ENCODE assay signal across 10 cellular contexts in genomic region chr3:62833538-62833937, GRCh38. TPM values are rescaled to one million over a fixed set of nuclear protein-coding genes. Genes with fewer than 3 reads are reported as not detected.
DNase-seq lines count a peak whose midpoint lies in the region; FAIRE-seq and TF ChIP-seq lines count a peak whose summit lies in the region.
"Had no signal": no experiment of that assay in that cellular context is flagged by ENCODE, and none has a peak within 500 bp of the region (broad histone marks: within the 10 kb centered on the region; RNA-seq: fewer than 3 reads in every experiment).

No MANE protein-coding gene starts in this region.

- no peak overlapping the region for H2BK20ac ChIP-seq in H9 (ENCODE audit: low read depth, low read length, poor library complexity, severe bottlenecking)

- TF ChIP-seq CTCF in Caco-2 (IDR thresholded peaks at IDR 0.05; ENCODE audit: insufficient read depth in 1 of 2, low read depth in 1 of 2, low read length in 1 of 2, severe bottlenecking in 1 of 2, unreplicated experiment in 1 of 2) (peak; percentile 24 to 45), H9 (conservative IDR thresholded peaks at IDR 0.05) (peak; percentile 81), keratinocyte (optimal IDR thresholded peaks at IDR 0.05 in 1 of 3, IDR thresholded peaks at IDR 0.05 in 1 of 3, conservative IDR thresholded peaks at IDR 0.05 in 1 of 3; ENCODE audit: extremely low read depth in 1 of 3, insufficient read depth in 2 of 3, low read length in 3 of 3) (peak; percentile 26 to 61 (median 50)), suprapubic skin (IDR thresholded peaks at IDR 0.05) (no peak)

- no peaks in the 10 kb centered on the region for H3K27me3 ChIP-seq in Caco-2 (replicated peaks; ENCODE audit: control insufficient read depth, insufficient read depth, low read length)
- no peaks in the 10 kb centered on the region for H3K27me3 ChIP-seq in H9 (ENCODE audit: insufficient read depth, low read length)
- H3K27me3 ChIP-seq in keratinocyte (ENCODE audit: control insufficient read depth, extremely low read depth, insufficient read depth, low read length) = peaks cover 3% of the 10 kb centered on the region
- H3K27me3 ChIP-seq in suprapubic skin = no peaks in the 10 kb centered on the region

- no peak for FAIRE-seq in keratinocyte (lab: Jason Lieb, UNC)

- H3K9me3 ChIP-seq in Caco-2 = no peaks in the 10 kb centered on the region
- H3K9me3 ChIP-seq in H9 (ENCODE audit: control insufficient read depth, low read depth, low read length) = no peaks in the 10 kb centered on the region
- H3K9me3 ChIP-seq in keratinocyte (ENCODE audit: control insufficient read depth, low read depth, low read length) = no peaks in the 10 kb centered on the region
- no peaks in the 10 kb centered on the region for H3K9me3 ChIP-seq in suprapubic skin

- no peak overlapping the region for H3K56ac ChIP-seq in H9 (ENCODE audit: insufficient read length, low read depth, low read length)

- no peak for TF ChIP-seq POLR2A in suprapubic skin (IDR thresholded peaks at IDR 0.05)

- no peak overlapping the region for H2BK120ac ChIP-seq in H9 (ENCODE audit: low read depth, low read length, poor library complexity, severe bottlenecking)

- intact Hi-C loops in Caco-2 (cut with micrococcal nuclease; ENCODE audit: unreplicated experiment) = loop anchor here (1.0 kb wide), 1 partner anchor 360 kb away; no protein-coding TSS in a partner anchor

- no peak overlapping the region for H3K14ac ChIP-seq in H9 (ENCODE audit: insufficient read depth, low read length)

- H3K36me3 ChIP-seq in Caco-2 (ENCODE audit: control insufficient read depth, insufficient read depth, low read length) = no peaks in the 10 kb centered on the region
- H3K36me3 ChIP-seq in keratinocyte (ENCODE audit: control insufficient read depth in 2 of 2, extremely low read depth in 1 of 2, insufficient read depth in 2 of 2, low read length in 2 of 2) = no peaks in the 10 kb centered on the region
- no peaks in the 10 kb centered on the region for H3K36me3 ChIP-seq in suprapubic skin

- H3K79me2 ChIP-seq in H9 (ENCODE audit: insufficient read depth, low read length) (no peaks in the 10 kb centered on the region), keratinocyte (ENCODE audit: control insufficient read depth, insufficient read depth, low read length) (no peaks in the 10 kb centered on the region)

- H2BK12ac ChIP-seq in H9 (ENCODE audit: insufficient read length, low read depth, low read length) = no peak overlapping the region

- peaks cover 3% of the 10 kb centered on the region for H3K27me3 Mint-ChIP-seq in Caco-2 (ENCODE audit: insufficient read depth, unreplicated experiment)
- H3K27me3 Mint-ChIP-seq in H9 (ENCODE audit: low read depth) = no peaks in the 10 kb centered on the region

- H3K23me2 ChIP-seq in H9 (ENCODE audit: insufficient read length, low read depth, low read length, poor library complexity, severe bottlenecking) = no peaks in the 10 kb centered on the region

- H2BK15ac ChIP-seq in H9 (ENCODE audit: low read depth, low read length) = no peak overlapping the region

- H3K9ac ChIP-seq in H9 (ENCODE audit: extremely low read depth, insufficient read length, low read length) = no peak overlapping the region
- H3K9ac ChIP-seq in keratinocyte (ENCODE audit: control insufficient read depth, extremely low read depth, insufficient read depth, low read length) = no peak overlapping the region

- TF ChIP-seq EP300 in suprapubic skin (IDR thresholded peaks at IDR 0.05) = no peak

- H3K27ac Mint-ChIP-seq in Caco-2 (ENCODE audit: unreplicated experiment) (no peak overlapping the region), H9 (no peak overlapping the region)

- H4K8ac ChIP-seq in H9 (replicated peaks; ENCODE audit: insufficient read length, low read depth, low read length) = no peak overlapping the region

- H3K9me3 Mint-ChIP-seq in Caco-2 (ENCODE audit: unreplicated experiment) (no peaks in the 10 kb centered on the region), H9 (no peaks in the 10 kb centered on the region)

- dilution Hi-C loops in keratinocyte (cut with MboI; ENCODE audit: extremely low pct_ligation_motif_present, low sequenced_read_pairs) = no loop called here

- H3K4me2 ChIP-seq in H9 (ENCODE audit: insufficient read depth, insufficient read length, low read length) (no peak overlapping the region), keratinocyte (ENCODE audit: control insufficient read depth, extremely low read depth, insufficient read depth, low read depth, low read length) (no peak overlapping the region)

- CTCF ChIA-PET in Caco-2 (lab: Charles Lee) = no interaction called here

- H3K79me1 ChIP-seq in H9 (ENCODE audit: insufficient read depth, low read depth, low read length, poor library complexity, severe bottlenecking) = no peaks in the 10 kb centered on the region

- H3K4ac ChIP-seq in H9 (ENCODE audit: low read depth, low read length) = no peak overlapping the region

- no peak overlapping the region for H4K5ac ChIP-seq in H9 (ENCODE audit: insufficient read length, low read depth, low read length)

- no peak overlapping the region for H2BK5ac ChIP-seq in H9 (ENCODE audit: insufficient read length, low read length)

- no peak overlapping the region for H2AK5ac ChIP-seq in H9 (ENCODE audit: insufficient read length, low read length)

- H3K4me3 ChIP-seq in Caco-2 (ENCODE audit: low read depth, low read length) (no peak overlapping the region), keratinocyte (ENCODE audit: control insufficient read depth in 2 of 3, extremely low read depth in 1 of 3, insufficient read depth in 2 of 3, low read depth in 1 of 3, low read length in 3 of 3) (no peak overlapping the region), suprapubic skin (no peak overlapping the region)

- no peak overlapping the region for H3K23ac ChIP-seq in H9 (ENCODE audit: insufficient read length, low read depth, low read length)

- no peaks in the 10 kb centered on the region for H4K20me1 ChIP-seq in H9 (ENCODE audit: control insufficient read depth, insufficient read depth, insufficient read length)
- no peaks in the 10 kb centered on the region for H4K20me1 ChIP-seq in keratinocyte (ENCODE audit: control insufficient read depth, extremely low read depth, insufficient read depth, low read length)

- H2AFZ ChIP-seq in H9 (ENCODE audit: low read length) = no peak overlapping the region
- H2AFZ ChIP-seq in keratinocyte (ENCODE audit: control insufficient read depth, low read length) = no peak overlapping the region

- no peak overlapping the region for H3K18ac ChIP-seq in H9 (ENCODE audit: insufficient read length, low read depth, low read length)

- H3K4me3 Mint-ChIP-seq in Caco-2 (ENCODE audit: unreplicated experiment) (no peak overlapping the region), H9 (no peak overlapping the region)

- POLR2A ChIA-PET in Caco-2 (lab: Charles Lee) = no interaction called here

- DNase-seq in Caco-2 (no peak), H9 (no peak), SW480 (ENCODE audit: low spot score) (peak; percentile 9), keratinocyte (ENCODE audit: low read depth, low spot score) (no peak), SK-N-DZ (ENCODE audit: low spot score) (no peak), medulla oblongata (ENCODE audit: extremely low spot score) (no peak), suprapubic skin (ENCODE audit: low spot score in 2 of 2) (no peak), NCI-H2081 treated with DMSO at 0.1 percent for 48 hours (lab: John Stamatoyannopoulos, UW) (no peak)
- DNase-seq: activated CD4-positive, alpha-beta T cell treated with anti-CD3 and anti-CD28 coated beads for 48 hours; NCI-H510A had no signal

- no peak overlapping the region for H3T11ph ChIP-seq in H9 (ENCODE audit: low read length)

- no peak overlapping the region for H4K91ac ChIP-seq in H9 (ENCODE audit: insufficient read length, low read depth, low read length)

- no TSS peak for BruUV-seq in Caco-2 (replicated peaks; lab: Mats Ljungman, UMichigan)

- H3K27ac ChIP-seq in H9 (ENCODE audit: insufficient read length, low read depth, low read length) (no peak overlapping the region), keratinocyte (ENCODE audit: control insufficient read depth, insufficient read depth, low read length) (no peak overlapping the region), suprapubic skin (no peak overlapping the region)

- H3K4me1 Mint-ChIP-seq in Caco-2 (ENCODE audit: low read depth, unreplicated experiment) (no peaks in the 10 kb centered on the region), H9 (no peaks in the 10 kb centered on the region)

- H3K36me3 Mint-ChIP-seq in Caco-2 (ENCODE audit: insufficient read depth, unreplicated experiment) = no peaks in the 10 kb centered on the region
- no peaks in the 10 kb centered on the region for H3K36me3 Mint-ChIP-seq in H9 (ENCODE audit: insufficient read depth in 1 of 3, low read depth in 3 of 3)

- H3K4me1 ChIP-seq in Caco-2 (no peaks in the 10 kb centered on the region), H9 (ENCODE audit: insufficient read depth, low read length) (no peaks in the 10 kb centered on the region), keratinocyte (ENCODE audit: control insufficient read depth, extremely low read depth, insufficient read depth, low read length) (no peaks in the 10 kb centered on the region), suprapubic skin (no peaks in the 10 kb centered on the region)

- H3K9me1 ChIP-seq in keratinocyte (ENCODE audit: control insufficient read depth, extremely low read depth, insufficient read depth, low read length) = no peaks in the 10 kb centered on the region

RNA-seq across cellular contexts. Expression of gene CADPS, which starts 41.7 kb away (rescaled TPM):
- total RNA-seq in Caco-2 (2022) (not detected in 2 replicates), H9 (2021) (5.4 and 6.6 TPM in 2 replicates), suprapubic skin (1 to 10 TPM in 3 of 4 donors, under 1 TPM in 1; 0.57 to 3.8 (median 3.0) TPM)
- not detected in 3 replicates for polyA plus RNA-seq in keratinocyte
- polyA plus RNA-seq in keratinocyte (2011; ENCODE audit: low read depth) = not detected
- polyA plus RNA-seq in keratinocyte (2011; cell fraction: cytosol; rRNA removed) = not detected in 2 replicates
- polyA plus RNA-seq in keratinocyte (2011; cell fraction: nucleus; rRNA removed) = 0.04 and 0.38 TPM in 2 replicates
- polyA plus RNA-seq in keratinocyte (2012; ENCODE audit: low replicate concordance) = not detected in 2 replicates
- polyA minus RNA-seq in keratinocyte = not detected in 3 replicates
- not detected for polyA minus RNA-seq in keratinocyte (2011; cell fraction: cytosol; rRNA and poly(A)+ RNA removed)
- polyA minus RNA-seq in keratinocyte (2011; cell fraction: nucleus; rRNA and poly(A)+ RNA removed) = not detected in 2 replicates
- polyA plus RNA-seq in SK-N-DZ (2014; cell fraction: cytosol; rRNA removed) = 19.3 and 28.9 TPM in 2 replicates
- 48.2 and 52.2 TPM in 2 replicates for polyA plus RNA-seq in SK-N-DZ (2014; cell fraction: nucleus; rRNA removed)

Comparison
In these comparisons a context has a peak if more than half of its experiments do, and no peak if none do; other contexts are left out.
1. CTCF ChIP-seq: peak in Caco-2 (2 of 2), H9 (single experiment) and keratinocyte (3 of 3); none in suprapubic skin (0 of 2).